Comparison of ENCODE assay signal across 15 cellular contexts in genomic region chr7:128341733-128342132, GRCh38. TPM values are rescaled to one million over a fixed set of nuclear protein-coding genes. Genes with fewer than 3 reads are reported as not detected.
A peak's percentile ranks its signal among the peaks of the same experiment; 100 is the strongest.
DNase-seq lines count a peak whose midpoint lies in the region; TF ChIP-seq lines count a peak whose summit lies in the region.
"Had no signal": no experiment of that assay in that cellular context is flagged by ENCODE, and none has a peak within 500 bp of the region (broad histone marks: within the 10 kb centered on the region; RNA-seq: fewer than 3 reads in every experiment).

No MANE protein-coding gene starts in this region.

- H3K4me1 ChIP-seq in MM.1S (ENCODE audit: low read length), result 0 out of 2 replicates have a peak, but pooled peaks cover 8% of the 10 kb centered on the region
- H3K4me1 ChIP-seq in mammary epithelial cell (ENCODE audit: insufficient read depth, low read length), result peaks cover 16% of the 10 kb centered on the region
- H3K4me1 ChIP-seq in trophoblast cell (ENCODE audit: control insufficient read depth in 1 of 2, insufficient read depth in 2 of 2, low read length in 2 of 2), result peaks cover 0 to 11% of the 10 kb centered on the region in 2 experiments

- H3K27me3 Mint-ChIP-seq in activated CD4-positive, alpha-beta T cell treated with anti-CD3 and anti-CD28 coated beads, Interleukin-2, amount 10 ng/mL, durations not matched to agents 7 days and 5 days, result no peaks in the 10 kb centered on the region
- H3K27me3 Mint-ChIP-seq: memory B cell had no signal

- H3K23ac ChIP-seq in trophoblast cell (ENCODE audit: low read length), result no peak overlapping the region

- dilution Hi-C loops in mammary epithelial cell (cut with HindIII; ENCODE audit: low sequenced_read_pairs), result no loop called here

- H2AFZ ChIP-seq in MM.1S (ENCODE audit: low read length) (no peak overlapping the region), mammary epithelial cell (ENCODE audit: low read depth, low read length) (no peak overlapping the region), trophoblast cell (ENCODE audit: insufficient read depth, low read length, poor library complexity) (no peak overlapping the region)

- H4K91ac ChIP-seq in trophoblast cell (ENCODE audit: low read depth, low read length), result no peak overlapping the region

- H3K18ac ChIP-seq in trophoblast cell (ENCODE audit: low read length), result no peak overlapping the region

- intact Hi-C loops in mammary epithelial cell (cut with micrococcal nuclease), result no loop called here

- no peak for TF ChIP-seq CTCF in MM.1S (IDR thresholded peaks at IDR 0.05; ENCODE audit: low read length)
- TF ChIP-seq CTCF in mammary epithelial cell (conservative IDR thresholded peaks at IDR 0.05 in 1 of 2, IDR thresholded peaks at IDR 0.05 in 1 of 2; ENCODE audit: extremely low read depth in 1 of 2, insufficient read depth in 1 of 2, low read depth in 1 of 2, low read length in 2 of 2), result no peak

- CTCF ChIA-PET in activated CD4-positive, alpha-beta T cell treated with anti-CD3 and anti-CD28 coated beads, Interleukin-2, amount 10 ng/mL, durations not matched to agents 7 days and 5 days (lab: Charles Lee), result interaction anchor here (1.0 kb wide), 1 partner anchor 40 kb away, joined by 3 read pairs; no protein-coding TSS in a partner anchor
- CTCF ChIA-PET in mammary epithelial cell (lab: Charles Lee; ENCODE audit: low non-redundant PET), result no interaction called here

- no peak for DNase-seq in activated CD4-positive, alpha-beta T cell treated with anti-CD3 and anti-CD28 coated beads, Interleukin-2, amount 10 ng/mL, durations not matched to agents 7 days and 5 days
- DNase-seq in activated CD4-positive, alpha-beta T cell treated with anti-CD3 and anti-CD28 coated beads for 48 hours, result no peak
- DNase-seq in MM.1S (no peak), mammary epithelial cell (no peak), trophoblast cell (no peak), mesenteric fat pad (ENCODE audit: low spot score) (no peak), DMS 273 (lab: John Stamatoyannopoulos, UW; ENCODE audit: unreplicated experiment) (no peak), NCI-H146 treated with DMSO at 0.1 percent for 48 hours (lab: John Stamatoyannopoulos, UW; ENCODE audit: unreplicated experiment) (no peak)
- DNase-seq: central memory CD4-positive, alpha-beta T cell; erythroblast; KBM-7; NCI-H2107; transverse colon had no signal

- BruUV-seq in mammary epithelial cell (replicated peaks; lab: Mats Ljungman, UMichigan), result no TSS peak

- no peak overlapping the region for H4K12ac ChIP-seq in trophoblast cell (ENCODE audit: low read depth, low read length)

- no peaks in the 10 kb centered on the region for H3K9me3 ChIP-seq in MM.1S (replicated peaks; ENCODE audit: insufficient read depth, low read length)
- H3K9me3 ChIP-seq in mammary epithelial cell (replicated peaks; ENCODE audit: insufficient read depth, low read length), result no peaks in the 10 kb centered on the region
- no peaks in the 10 kb centered on the region for H3K9me3 ChIP-seq in trophoblast cell (ENCODE audit: insufficient read depth, low read depth, low read length)
- H3K9me3 ChIP-seq: transverse colon had no signal

- H3K27ac ChIP-seq in MM.1S (ENCODE audit: low read length), result no peak overlapping the region
- no peak overlapping the region for H3K27ac ChIP-seq in mammary epithelial cell (ENCODE audit: insufficient read depth, low read depth, low read length)
- no peak overlapping the region for H3K27ac ChIP-seq in trophoblast cell (ENCODE audit: low read depth, low read length)
- H3K27ac ChIP-seq: transverse colon had no signal

- no peaks in the 10 kb centered on the region for H3K9me2 ChIP-seq in MM.1S (replicated peaks; ENCODE audit: insufficient read depth, low read length)

- H3K9me3 Mint-ChIP-seq in activated CD4-positive, alpha-beta T cell treated with anti-CD3 and anti-CD28 coated beads, Interleukin-2, amount 10 ng/mL, durations not matched to agents 7 days and 5 days, result no peaks in the 10 kb centered on the region
- H3K9me3 Mint-ChIP-seq: memory B cell had no signal

- 0 out of 2 replicates have a peak, but pooled peaks cover 5% of the 10 kb centered on the region for H4K20me1 ChIP-seq in MM.1S (ENCODE audit: insufficient read depth, low read length)
- H4K20me1 ChIP-seq in mammary epithelial cell (ENCODE audit: insufficient read depth, low read length), result no peaks in the 10 kb centered on the region

- POLR2A ChIA-PET in activated CD4-positive, alpha-beta T cell treated with anti-CD3 and anti-CD28 coated beads, Interleukin-2, amount 10 ng/mL, durations not matched to agents 7 days and 5 days (lab: Charles Lee), result no interaction called here

- H3K36me3 ChIP-seq in MM.1S (replicated peaks; ENCODE audit: insufficient read depth, low read length) (peaks cover 19% of the 10 kb centered on the region), mammary epithelial cell (ENCODE audit: insufficient read depth, low read length) (peaks cover 9% of the 10 kb centered on the region), trophoblast cell (ENCODE audit: control insufficient read depth in 1 of 2, insufficient read depth in 2 of 2, low read length in 2 of 2) (peaks cover 7 to 12% of the 10 kb centered on the region in 2 experiments)

- H3F3A ChIP-seq in MM.1S (ENCODE audit: insufficient read depth, low read length), result peaks cover 7% of the 10 kb centered on the region

- H2BK12ac ChIP-seq in trophoblast cell (ENCODE audit: low read length), result no peak overlapping the region

- WGBS in mammary epithelial cell (ENCODE audit: low coverage, missing lambda C conversion rate), result 91% methylated on average over 6 of the region's 6 CpGs
- WGBS in trophoblast cell (ENCODE audit: extremely low coverage, insufficient coverage, insufficient read length), result no CpG with 5 or more reads among the region's 6 CpGs

- peaks cover 22% of the 10 kb centered on the region for H3K36me3 Mint-ChIP-seq in activated CD4-positive, alpha-beta T cell treated with anti-CD3 and anti-CD28 coated beads, Interleukin-2, amount 10 ng/mL, durations not matched to agents 7 days and 5 days (ENCODE audit: low read depth)

- peaks cover 30% of the 10 kb centered on the region for H3K4me1 Mint-ChIP-seq in activated CD4-positive, alpha-beta T cell treated with anti-CD3 and anti-CD28 coated beads, Interleukin-2, amount 10 ng/mL, durations not matched to agents 7 days and 5 days

- in situ Hi-C loops in mammary epithelial cell (cut with MboI; ENCODE audit: low sequenced_read_pairs in 2 of 2), result no loop called here

- H2BK5ac ChIP-seq in trophoblast cell (ENCODE audit: low read depth, low read length, poor library complexity), result no peak overlapping the region

- H2BK120ac ChIP-seq in trophoblast cell (ENCODE audit: insufficient read depth, low read length, poor library complexity), result no peak overlapping the region

- H3K27me3 ChIP-seq in MM.1S (replicated peaks; ENCODE audit: insufficient read depth, low read length) (no peaks in the 10 kb centered on the region), mammary epithelial cell (ENCODE audit: insufficient read depth, low read length) (no peaks in the 10 kb centered on the region), trophoblast cell (ENCODE audit: insufficient read depth, low read length) (no peaks in the 10 kb centered on the region)
- H3K27me3 ChIP-seq: transverse colon had no signal

- H3K79me2 ChIP-seq in MM.1S (ENCODE audit: low read length) (peaks cover 47% of the 10 kb centered on the region), mammary epithelial cell (ENCODE audit: insufficient read depth, low read length) (peaks cover 48% of the 10 kb centered on the region), trophoblast cell (ENCODE audit: control insufficient read depth, insufficient read depth, low read length, poor library complexity) (peaks cover 3% of the 10 kb centered on the region)

- no peak overlapping the region for H3K14ac ChIP-seq in trophoblast cell (ENCODE audit: low read length)

- no peak overlapping the region for H3K4me3 ChIP-seq in MM.1S (ENCODE audit: low read length)
- H3K4me3 ChIP-seq in mammary epithelial cell (replicated peaks in 1 of 3; ENCODE audit: insufficient read depth in 1 of 3, low read depth in 2 of 3, low read length in 3 of 3), result no peak overlapping the region
- no peak overlapping the region for H3K4me3 ChIP-seq in trophoblast cell (ENCODE audit: low read depth, low read length)

- H3K4me3 Mint-ChIP-seq in activated CD4-positive, alpha-beta T cell treated with anti-CD3 and anti-CD28 coated beads, Interleukin-2, amount 10 ng/mL, durations not matched to agents 7 days and 5 days, result peak overlapping the region; percentile 95

- H3K9ac ChIP-seq in MM.1S (ENCODE audit: low read length) (no peak overlapping the region), mammary epithelial cell (ENCODE audit: insufficient read depth, low read length) (no peak overlapping the region), trophoblast cell (ENCODE audit: low read length) (no peak overlapping the region)

- H4K8ac ChIP-seq in trophoblast cell (ENCODE audit: low read depth, low read length), result no peak overlapping the region

- H3K27ac Mint-ChIP-seq in activated CD4-positive, alpha-beta T cell treated with anti-CD3 and anti-CD28 coated beads, Interleukin-2, amount 10 ng/mL, durations not matched to agents 7 days and 5 days, result no peak overlapping the region
- H3K27ac Mint-ChIP-seq: memory B cell had no signal

- no peak overlapping the region for H2AK5ac ChIP-seq in trophoblast cell (ENCODE audit: low read length)

- peaks cover 3% of the 10 kb centered on the region for H3K79me1 ChIP-seq in trophoblast cell (ENCODE audit: low read length)

- peak overlapping the region; percentile 79; the same call in 1 of the 2 replicates for H3K4me2 ChIP-seq in MM.1S (ENCODE audit: low read depth, low read length)
- H3K4me2 ChIP-seq in mammary epithelial cell (ENCODE audit: insufficient read depth, low read depth, low read length), result peak overlapping the region; percentile 93
- no peak overlapping the region for H3K4me2 ChIP-seq in trophoblast cell (ENCODE audit: low read length)

- H3K4ac ChIP-seq in trophoblast cell (ENCODE audit: low read depth, low read length), result peak overlapping the region; percentile 4

RNA-seq across cellular contexts. Expression of gene RBM28, which starts 2.0 kb away (rescaled TPM):
- total RNA-seq in activated CD4-positive, alpha-beta T cell treated with anti-CD3 and anti-CD28 coated beads, Interleukin-2, amount 10 ng/mL, durations not matched to agents 7 days and 5 days, result 10 to 100 TPM; 35.1 to 37.3 TPM
- total RNA-seq in mammary epithelial cell, result 10 to 100 TPM; 10.7 to 46.9 TPM
- polyA plus RNA-seq in mammary epithelial cell, result 20.8 TPM
- 6.0 TPM for polyA minus RNA-seq in mammary epithelial cell
- polyA plus RNA-seq in trophoblast cell (2013), result 35.4 and 35.8 TPM in 2 replicates
- total RNA-seq in mesenteric fat pad, result 60.4 TPM

RNA-seq across cellular contexts. Expression of gene PRRT4, which starts 19.8 kb away (rescaled TPM):
- under 1 TPM; 0.21 to 0.25 TPM for total RNA-seq in activated CD4-positive, alpha-beta T cell treated with anti-CD3 and anti-CD28 coated beads, Interleukin-2, amount 10 ng/mL, durations not matched to agents 7 days and 5 days
- total RNA-seq in mammary epithelial cell (under 1 TPM; 0.17 to 0.47 TPM), mesenteric fat pad (17.4 TPM)
- polyA plus RNA-seq in mammary epithelial cell, result 0.26 TPM
- polyA minus RNA-seq in mammary epithelial cell, result not detected
- 34.4 and 34.6 TPM in 2 replicates for polyA plus RNA-seq in trophoblast cell (2013)
- total RNA-seq: Daoy had no signal

Comparison
In these comparisons a context has a peak if more than half of its experiments do, and no peak if none do; other contexts are left out.
1. RNA of gene PRRT4, which starts 19.8 kb away (total RNA-seq): 17.4 TPM in mesenteric fat pad (single experiment); 0.17 to 0.47 TPM in mammary epithelial cell and 0.21 to 0.25 TPM in activated CD4-positive, alpha-beta T cell treated with anti-CD3 and anti-CD28 coated beads, Interleukin-2, amount 10 ng/mL, durations not matched to agents 7 days and 5 days; every median in the first group is over 10 times any median in the second.